Comparison of ENCODE assay signal across 8 cellular contexts in genomic region chr10:98361131-98361633, GRCh38. TPM values are rescaled to one million over a fixed set of nuclear protein-coding genes. Genes with fewer than 3 reads are reported as not detected.
DNase-seq lines count a peak whose midpoint lies in the region; ATAC-seq and TF ChIP-seq lines count a peak whose summit lies in the region.

No MANE protein-coding gene starts in this region.

- POLR2A ChIA-PET in GM10248 (lab: Yijun Ruan, JAX) = no interaction called here

- ATAC-seq in GM19463 (IDR thresholded peaks at IDR 0.05; ENCODE audit: unreplicated experiment) = peak; percentile 94
- ATAC-seq in HG03558 (IDR thresholded peaks at IDR 0.05; ENCODE audit: extremely low read depth, unreplicated experiment) = peak; percentile 93
- ATAC-seq in activated T-helper 17 cell treated with anti-CD3 and anti-CD28 coated beads, Interleukin-2, amount 50 U/mL, for 72 hours (replicated peaks) = peak; percentile 96
- ATAC-seq in Right ventricle myocardium inferior = peak; percentile 97

- in situ Hi-C loops in KBM-7 (cut with MboI; ENCODE audit: low pct_unique_long_range_greater_than_20kb, low sequenced_read_pairs) = no loop called here

- no peak for TF ChIP-seq CTCF in GM10248 (IDR thresholded peaks at IDR 0.05; ENCODE audit: control extremely low read depth, extremely low read depth, low read depth, missing control alignments)

- CTCF ChIA-PET in GM10248 (lab: Yijun Ruan, JAX) = interaction anchor here (1.1 to 1.6 kb wide), 3 partner anchors 27 to 320 kb away, joined by 3 to 5 read pairs (median 3); no protein-coding TSS in a partner anchor

- DNase-seq in DMS153 (lab: John Stamatoyannopoulos, UW) (peak; percentile 85), Right ventricle myocardium inferior (ENCODE audit: missing footprints) (peak; percentile 86), renal cortical epithelial cell (ENCODE audit: low read depth) (peak; percentile 78), KBM-7 (no peak), GM10248 (ENCODE audit: extremely low spot score) (no peak)

- H3K36me3 Mint-ChIP-seq in activated T-helper 17 cell treated with anti-CD3 and anti-CD28 coated beads, Interleukin-2, amount 50 U/mL, for 72 hours (ENCODE audit: low read depth) = no peaks in the 10 kb centered on the region

- intact Hi-C loops in Right ventricle myocardium inferior (cut with DNase I) = no loop called here

- no peak overlapping the region for H3K4me3 Mint-ChIP-seq in activated T-helper 17 cell treated with anti-CD3 and anti-CD28 coated beads, Interleukin-2, amount 50 U/mL, for 72 hours

- H3K27ac Mint-ChIP-seq in activated T-helper 17 cell treated with anti-CD3 and anti-CD28 coated beads, Interleukin-2, amount 50 U/mL, for 72 hours = no peak overlapping the region

- peaks cover 5% of the 10 kb centered on the region for H3K4me1 Mint-ChIP-seq in activated T-helper 17 cell treated with anti-CD3 and anti-CD28 coated beads, Interleukin-2, amount 50 U/mL, for 72 hours

- H3K9me3 Mint-ChIP-seq in activated T-helper 17 cell treated with anti-CD3 and anti-CD28 coated beads, Interleukin-2, amount 50 U/mL, for 72 hours = no peaks in the 10 kb centered on the region

- H3K27me3 Mint-ChIP-seq in activated T-helper 17 cell treated with anti-CD3 and anti-CD28 coated beads, Interleukin-2, amount 50 U/mL, for 72 hours = peaks cover 9% of the 10 kb centered on the region

RNA-seq across cellular contexts. Expression of gene PYROXD2, which starts 53.8 kb away (rescaled TPM):
- total RNA-seq in activated T-helper 17 cell treated with anti-CD3 and anti-CD28 coated beads, Interleukin-2, amount 50 U/mL, for 72 hours = 1 to 10 TPM; 5.1 to 7.0 TPM
- 10.7 TPM for total RNA-seq in Right ventricle myocardium inferior
- total RNA-seq in renal cortical epithelial cell = 4.6 and 8.7 TPM in 2 replicates

Comparison
In these comparisons a context has a peak if more than half of its experiments do, and no peak if none do; other contexts are left out.
1. DNase-seq: peak in DMS153 (single experiment), Right ventricle myocardium inferior (single experiment) and renal cortical epithelial cell (single experiment); none in KBM-7 (single experiment) and GM10248 (single experiment).
2. Peak in every context shown above with its lines, with median percentiles within 50 percentile points of each other: ATAC-seq.